8 cellular contexts compared by ENCODE assay signal in the genomic region with DNA sequence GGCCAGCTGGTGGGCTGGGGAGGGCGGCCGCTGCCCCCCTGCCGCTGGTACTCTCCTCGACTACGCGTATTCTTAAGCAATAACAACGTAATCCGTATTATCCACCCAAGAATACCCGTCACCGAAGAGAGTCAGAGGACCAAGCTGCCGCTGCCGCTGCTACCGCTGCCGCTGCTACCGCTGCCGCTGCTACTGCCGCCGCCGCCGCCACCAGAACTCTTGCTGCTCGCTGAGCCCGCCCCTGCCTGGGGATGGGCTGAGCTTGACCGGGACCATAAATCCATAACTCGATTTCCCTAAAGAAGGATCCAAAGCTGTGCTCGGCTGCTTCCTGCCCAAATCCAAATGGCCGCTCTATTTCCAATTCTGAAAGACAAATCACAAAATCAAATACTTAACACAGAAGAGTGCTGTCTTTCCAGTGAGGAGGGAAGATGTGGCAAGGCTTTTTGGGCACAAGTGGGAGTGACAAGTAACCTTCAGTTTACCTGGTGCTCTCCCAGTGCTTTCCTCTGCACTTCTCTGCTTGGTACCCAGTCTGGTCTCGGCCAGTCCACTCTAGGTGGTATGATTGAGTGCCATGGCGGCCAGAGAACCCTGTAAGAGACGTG.
DNase-seq lines count a peak whose midpoint lies in the region; ATAC-seq and TF ChIP-seq lines count a peak whose summit lies in the region.

No MANE protein-coding gene starts in this region.

- no peaks in the 10 kb centered on the region for H4K20me1 ChIP-seq in PC-9 (ENCODE audit: insufficient read depth)

- H3K4me1 ChIP-seq in PC-9 (replicated peaks; ENCODE audit: insufficient read depth) (no peaks in the 10 kb centered on the region), mucosa of descending colon (ENCODE audit: low read depth) (peaks cover 5% of the 10 kb centered on the region)

- CTCF ChIA-PET in PC-9 (lab: Charles Lee) = interaction anchor here (0.7 to 0.9 kb wide), 2 partner anchors 85 to 422 kb away, joined by 4 to 5 read pairs; no protein-coding TSS in a partner anchor

- no peaks in the 10 kb centered on the region for H3K27me3 ChIP-seq in PC-9 (ENCODE audit: insufficient read depth, low read depth)

- peak overlapping the region; percentile 17; the same call in 1 of the 2 replicates for H3K4me3 ChIP-seq in GM08714 (ENCODE audit: low read length)
- H3K4me3 ChIP-seq in PC-9 = peak overlapping the region; percentile 62
- H3K4me3 ChIP-seq in coronary artery = peak overlapping the region; percentile 70
- H3K4me3 ChIP-seq in mucosa of descending colon = no peak overlapping the region

- H3K36me3 ChIP-seq in PC-9 (ENCODE audit: low read depth) = no peaks in the 10 kb centered on the region
- H3K36me3 ChIP-seq in mucosa of descending colon (ENCODE audit: low read depth) = no peaks in the 10 kb centered on the region

- POLR2A ChIA-PET in PC-9 (lab: Charles Lee; ENCODE audit: unreplicated experiment) = no interaction called here

- TF ChIP-seq CTCF in PC-9 (conservative IDR thresholded peaks at IDR 0.05) (no peak), coronary artery (IDR thresholded peaks at IDR 0.05) (no peak), mucosa of descending colon (IDR thresholded peaks at IDR 0.05) (no peak)

- BruUV-seq in PC-9 (replicated peaks; lab: Mats Ljungman, UMichigan) = TSS peak; percentile 29

- no peaks in the 10 kb centered on the region for H3F3A ChIP-seq in PC-9 (ENCODE audit: insufficient read depth, low read depth)

- no peaks in the 10 kb centered on the region for H3K9me3 ChIP-seq in PC-9 (ENCODE audit: insufficient read depth, low read depth)
- H3K9me3 ChIP-seq in mucosa of descending colon = no peaks in the 10 kb centered on the region

- DNase-seq in PC-9 = peak; percentile 40 to 48
- no peak for DNase-seq in coronary artery (ENCODE audit: low spot score)
- DNase-seq in mucosa of descending colon = no peak
- DNase-seq in pons (ENCODE audit: low spot score) = no peak

- H2AFZ ChIP-seq in PC-9 = peak overlapping the region; percentile 95

- ATAC-seq in mucosa of descending colon (peak; percentile 23), GM21576 (IDR thresholded peaks at IDR 0.05; ENCODE audit: unreplicated experiment) (no peak), HG03460 (IDR thresholded peaks at IDR 0.05; ENCODE audit: unreplicated experiment) (no peak), GM21723 (IDR thresholded peaks at IDR 0.05; ENCODE audit: unreplicated experiment) (no peak)

- intact Hi-C loops in PC-9 (cut with micrococcal nuclease; ENCODE audit: unreplicated experiment) = loop anchor here (5.0 kb wide), 2 partner anchors 44 to 109 kb away; no protein-coding TSS in a partner anchor
- intact Hi-C loops in mucosa of descending colon (cut with DNase I, micrococcal nuclease) = no loop called here

- H3K27ac ChIP-seq in PC-9 = no peak overlapping the region
- H3K27ac ChIP-seq in coronary artery = no peak overlapping the region

- no peaks in the 10 kb centered on the region for H3K79me2 ChIP-seq in PC-9 (ENCODE audit: low read depth)

- H3K9me2 ChIP-seq in PC-9 (ENCODE audit: insufficient read depth) = no peaks in the 10 kb centered on the region; the same call in 1 of the 2 replicates

- H3K4me2 ChIP-seq in PC-9 = peak overlapping the region; percentile 80

Comparison
In these comparisons a context has a peak if more than half of its experiments do, and no peak if none do; other contexts are left out.
1. DNase-seq: peak in PC-9 (2 of 2); none in coronary artery (single experiment), mucosa of descending colon (0 of 3) and pons (single experiment).